In the genomic region with DNA sequence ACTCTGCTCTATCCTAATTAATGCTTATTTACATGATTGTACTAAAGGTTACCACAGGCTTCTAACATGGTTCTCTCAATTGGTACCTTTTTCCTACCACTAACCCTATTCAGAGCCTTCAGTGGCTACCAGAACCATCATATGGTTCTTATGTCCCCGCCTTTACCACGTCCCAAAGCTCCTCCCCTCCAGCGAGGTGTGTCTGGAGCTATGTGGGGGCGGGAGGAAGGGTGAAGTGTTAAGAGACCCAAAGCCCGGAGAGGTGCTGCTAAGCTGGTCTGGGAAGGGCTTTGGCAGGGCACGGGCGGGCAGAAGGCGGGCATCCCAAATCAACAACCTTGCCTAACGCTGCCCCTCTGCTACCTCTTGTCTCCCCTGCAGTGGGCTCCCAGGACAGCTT, we compare ENCODE assay signal across 18 cellular contexts. TPM values are rescaled to one million over a fixed set of nuclear protein-coding genes. Genes with fewer than 3 reads are reported as not detected.
DNase-seq lines count a peak whose midpoint lies in the region; ATAC-seq and TF ChIP-seq lines count a peak whose summit lies in the region.
"Had no signal": no experiment of that assay in that cellular context is flagged by ENCODE, and none has a peak within 500 bp of the region (broad histone marks: within the 10 kb centered on the region; RNA-seq: fewer than 3 reads in every experiment).

No MANE protein-coding gene starts in this region.

- TF ChIP-seq CTCF in CD4-positive, alpha-beta T cell (IDR thresholded peaks at IDR 0.05) = no peak
- no peak for TF ChIP-seq CTCF in HFF-Myc (IDR thresholded peaks at IDR 0.05; ENCODE audit: low read depth, low read length, missing control alignments)

- no peaks in the 10 kb centered on the region for H3K36me3 Mint-ChIP-seq in CD4-positive, alpha-beta T cell (ENCODE audit: low read depth)
- no peaks in the 10 kb centered on the region for H3K36me3 Mint-ChIP-seq in stimulated activated memory B cell treated with anti-CD40 and anti-IgM and Interleukin-4, amounts not matched to agents 10 μg/mL and 1 μg/mL and 100 μg/mL, for 72 hours
- H3K36me3 Mint-ChIP-seq: naive B cell had no signal

- no peak overlapping the region for H3K27ac Mint-ChIP-seq in CD4-positive, alpha-beta T cell
- no peak overlapping the region for H3K27ac Mint-ChIP-seq in stimulated activated memory B cell treated with anti-CD40 and anti-IgM and Interleukin-4, amounts not matched to agents 10 μg/mL and 1 μg/mL and 100 μg/mL, for 72 hours
- H3K27ac Mint-ChIP-seq: activated T-cell treated with anti-CD3 and anti-CD28 coated beads, Interleukin-2, amount 50 U/mL, for 72 hours; naive B cell had no signal

- no peaks in the 10 kb centered on the region for H3K9me3 ChIP-seq in CD4-positive, alpha-beta T cell (ENCODE audit: control insufficient read depth, low read length)
- H3K9me3 ChIP-seq: colonic mucosa, HAP-1, left lung had no signal

- H3K9me3 Mint-ChIP-seq in CD4-positive, alpha-beta T cell = no peaks in the 10 kb centered on the region
- H3K9me3 Mint-ChIP-seq in stimulated activated memory B cell treated with anti-CD40 and anti-IgM and Interleukin-4, amounts not matched to agents 10 μg/mL and 1 μg/mL and 100 μg/mL, for 72 hours = no peaks in the 10 kb centered on the region
- H3K9me3 Mint-ChIP-seq: activated T-cell treated with anti-CD3 and anti-CD28 coated beads, Interleukin-2, amount 50 U/mL, for 72 hours; naive B cell had no signal

- H3K4me1 Mint-ChIP-seq in CD4-positive, alpha-beta T cell (ENCODE audit: low read depth) = no peaks in the 10 kb centered on the region
- H3K4me1 Mint-ChIP-seq in stimulated activated memory B cell treated with anti-CD40 and anti-IgM and Interleukin-4, amounts not matched to agents 10 μg/mL and 1 μg/mL and 100 μg/mL, for 72 hours = peaks cover 6% of the 10 kb centered on the region

- no peaks in the 10 kb centered on the region for H3K27me3 ChIP-seq in CD4-positive, alpha-beta T cell (ENCODE audit: control insufficient read depth, insufficient read depth, low read length)
- H3K27me3 ChIP-seq: colonic mucosa, left lung had no signal

- in situ Hi-C loops in KBM-7 (cut with MboI; ENCODE audit: low pct_unique_long_range_greater_than_20kb, low sequenced_read_pairs) = no loop called here

- H3K27ac ChIP-seq in CD4-positive, alpha-beta T cell (ENCODE audit: low read depth, low read length) = no peak overlapping the region
- H3K27ac ChIP-seq: C4-2B, colonic mucosa, left lung had no signal

- peak in 1 of 10 experiments; percentile 2 for DNase-seq in CD4-positive, alpha-beta T cell
- DNase-seq in HFF-Myc (ENCODE audit: extremely low read depth, low read depth) (no peak), sciatic nerve (ENCODE audit: low spot score) (no peak), KBM-7 (no peak), HuH-7 (ENCODE audit: low spot score) (no peak)
- DNase-seq: activated CD4-positive, alpha-beta T cell treated with anti-CD3 and anti-CD28 coated beads, Interleukin-2, amount 50 U/mL, for 4 hours; activated T-cell treated with anti-CD3 and anti-CD28 coated beads, Interleukin-2, amount 50 U/mL, for 72 hours; colonic mucosa; left lung; naive B cell; NCI-H1417; SHP77 treated with DMSO at 0.1 percent for 48 hours had no signal

- intact Hi-C loops in CD4-positive, alpha-beta T cell (cut with DNase I, micrococcal nuclease) = no loop called here
- intact Hi-C loops in sciatic nerve (cut with DNase I) = no loop called here

- H3K27me3 Mint-ChIP-seq in CD4-positive, alpha-beta T cell = no peaks in the 10 kb centered on the region
- H3K27me3 Mint-ChIP-seq in stimulated activated memory B cell treated with anti-CD40 and anti-IgM and Interleukin-4, amounts not matched to agents 10 μg/mL and 1 μg/mL and 100 μg/mL, for 72 hours = peaks cover 41% of the 10 kb centered on the region

- POLR2A ChIA-PET in CD4-positive, alpha-beta T cell (lab: Charles Lee) = no interaction called here

- no peak for ATAC-seq in CD4-positive, alpha-beta T cell (ENCODE audit: poor library complexity)
- ATAC-seq in esophagus mucosa (peak; percentile 41), sciatic nerve (peak; percentile 54), GM18867 (IDR thresholded peaks at IDR 0.05; ENCODE audit: unreplicated experiment) (no peak)
- ATAC-seq in stimulated activated memory B cell treated with anti-CD40 and anti-IgM and Interleukin-4, amounts not matched to agents 10 μg/mL and 1 μg/mL and 100 μg/mL, for 72 hours = no peak
- ATAC-seq: left lung had no signal

- H3K4me3 Mint-ChIP-seq in CD4-positive, alpha-beta T cell = peak overlapping the region; percentile 43
- no peak overlapping the region for H3K4me3 Mint-ChIP-seq in stimulated activated memory B cell treated with anti-CD40 and anti-IgM and Interleukin-4, amounts not matched to agents 10 μg/mL and 1 μg/mL and 100 μg/mL, for 72 hours

- CTCF ChIA-PET in CD4-positive, alpha-beta T cell (lab: Charles Lee) = no interaction called here

- peak overlapping the region; percentile 44 for H3K4me3 ChIP-seq in HFF-Myc (replicated peaks; ENCODE audit: low read depth, low read length)
- H3K4me3 ChIP-seq: colonic mucosa, HAP-1 had no signal

RNA-seq across cellular contexts. Expression of a gene that starts 10.0 kb away (rescaled TPM):
- not detected for total RNA-seq in CD4-positive, alpha-beta T cell
- total RNA-seq in esophagus mucosa = not detected
- not detected for total RNA-seq in sciatic nerve
- total RNA-seq: activated T-cell treated with anti-CD3 and anti-CD28 coated beads, Interleukin-2, amount 50 U/mL, for 72 hours; colonic mucosa; left lung; renal cortical epithelial cell had no signal

RNA-seq across cellular contexts. Expression of a gene that starts 14.9 kb away (rescaled TPM):
- not detected for total RNA-seq in CD4-positive, alpha-beta T cell
- 4.8 TPM for total RNA-seq in esophagus mucosa
- 13.0 TPM for total RNA-seq in sciatic nerve

RNA-seq across cellular contexts. Expression of a gene that starts 45.3 kb away (rescaled TPM):
- not detected for total RNA-seq in CD4-positive, alpha-beta T cell
- total RNA-seq in esophagus mucosa (3.4 TPM), sciatic nerve (0.53 TPM)
- total RNA-seq: renal cortical epithelial cell had no signal

Comparison
In these comparisons a context has a peak if more than half of its experiments do, and no peak if none do; other contexts are left out.
1. ATAC-seq: peak in esophagus mucosa (single experiment) and sciatic nerve (single experiment); none in CD4-positive, alpha-beta T cell (single experiment), GM18867 (single experiment) and stimulated activated memory B cell treated with anti-CD40 and anti-IgM and Interleukin-4, amounts not matched to agents 10 μg/mL and 1 μg/mL and 100 μg/mL, for 72 hours (single experiment).